Comparison of ENCODE assay signal across 23 cellular contexts in the genomic region with DNA sequence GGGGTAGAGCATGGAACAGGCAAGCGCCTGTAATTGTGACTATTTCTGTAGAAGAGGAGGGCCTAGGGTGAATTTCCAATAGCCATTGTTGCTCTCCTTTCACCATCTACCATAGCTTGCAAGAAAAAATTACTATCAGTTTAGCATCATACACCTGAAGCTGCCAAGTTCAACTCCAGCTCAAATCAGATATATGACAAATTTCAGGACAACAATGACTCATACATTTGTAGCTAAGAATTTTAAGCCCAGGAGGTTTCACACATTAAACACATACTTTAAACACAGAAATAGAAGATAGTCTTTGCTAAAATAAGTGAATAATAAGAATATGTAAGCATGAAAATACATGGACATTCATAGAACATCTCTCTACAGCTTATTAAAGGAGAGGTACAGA.
"Had no signal": no experiment of that assay in that cellular context is flagged by ENCODE, and none has a peak within 500 bp of the region (broad histone marks: within the 10 kb centered on the region; RNA-seq: fewer than 3 reads in every experiment).

No MANE protein-coding gene starts in this region.

- FAIRE-seq: RCC 7860 had no signal

- H3K27me3 ChIP-seq: adrenal gland had no signal

- H3K4me3 ChIP-seq: adrenal gland had no signal

- H3K4me3 Mint-ChIP-seq: activated CD4-positive, alpha-beta memory T cell treated with anti-CD3 and anti-CD28 coated beads for 36 hours; activated CD4-positive, alpha-beta T cell treated with anti-CD3 and anti-CD28 coated beads, Interleukin-2, amount 10 ng/mL, durations not matched to agents 7 days and 5 days; activated naive CD8-positive, alpha-beta T cell treated with anti-CD3 and anti-CD28 coated beads, Interleukin-2, amount 10 ng/mL, durations not matched to agents 7 days and 5 days; T-helper 17 cell; WTC11 had no signal

- H3K9me3 ChIP-seq: adrenal gland had no signal

- H3K36me3 ChIP-seq: adrenal gland had no signal

- H3K9me3 Mint-ChIP-seq: activated CD4-positive, alpha-beta memory T cell treated with anti-CD3 and anti-CD28 coated beads for 36 hours; activated CD4-positive, alpha-beta T cell treated with anti-CD3 and anti-CD28 coated beads, Interleukin-2, amount 10 ng/mL, durations not matched to agents 7 days and 5 days; activated naive CD8-positive, alpha-beta T cell treated with anti-CD3 and anti-CD28 coated beads, Interleukin-2, amount 10 ng/mL, durations not matched to agents 7 days and 5 days had no signal

- H3K4me1 ChIP-seq: adrenal gland had no signal

- H3K4me1 Mint-ChIP-seq: activated CD4-positive, alpha-beta T cell treated with anti-CD3 and anti-CD28 coated beads, Interleukin-2, amount 10 ng/mL, durations not matched to agents 7 days and 5 days; activated naive CD8-positive, alpha-beta T cell treated with anti-CD3 and anti-CD28 coated beads, Interleukin-2, amount 10 ng/mL, durations not matched to agents 7 days and 5 days; WTC11 had no signal

- H3K9ac ChIP-seq: KMS-11 had no signal

- H3K27ac Mint-ChIP-seq: activated CD4-positive, alpha-beta memory T cell treated with anti-CD3 and anti-CD28 coated beads for 36 hours; activated CD4-positive, alpha-beta T cell treated with anti-CD3 and anti-CD28 coated beads, Interleukin-2, amount 10 ng/mL, durations not matched to agents 7 days and 5 days; activated naive CD8-positive, alpha-beta T cell treated with anti-CD3 and anti-CD28 coated beads, Interleukin-2, amount 10 ng/mL, durations not matched to agents 7 days and 5 days; T-helper 17 cell; WTC11 had no signal

- H3K36me3 Mint-ChIP-seq: activated CD4-positive, alpha-beta memory T cell treated with anti-CD3 and anti-CD28 coated beads for 36 hours; activated naive CD8-positive, alpha-beta T cell treated with anti-CD3 and anti-CD28 coated beads, Interleukin-2, amount 10 ng/mL, durations not matched to agents 7 days and 5 days had no signal

- H3K27ac ChIP-seq: adrenal gland, KMS-11 had no signal

- H3K4me2 ChIP-seq: KMS-11 had no signal

- ATAC-seq: T-helper 17 cell, WTC11 had no signal

- DNase-seq: activated CD4-positive, alpha-beta memory T cell treated with anti-CD3 and anti-CD28 coated beads for 36 hours; activated CD4-positive, alpha-beta T cell treated with anti-CD3 and anti-CD28 coated beads, Interleukin-2, amount 10 ng/mL, durations not matched to agents 7 days and 5 days; activated CD4-positive, CD25-positive, alpha-beta regulatory T cell treated with anti-CD3 and anti-CD28 coated beads, Interleukin-2, amount 50 U/mL, for 72 hours; activated CD8-positive, alpha-beta memory T cell treated with anti-CD3 and anti-CD28 coated beads for 24 hours; activated naive CD4-positive, alpha-beta T cell treated with anti-CD3 and anti-CD28 coated beads, Interleukin-2, amount 50 U/mL, for 16 hours; activated naive CD8-positive, alpha-beta T cell treated with anti-CD3 and anti-CD28 coated beads, Interleukin-2, amount 10 ng/mL, durations not matched to agents 7 days and 5 days; activated T-cell treated with anti-CD3 and anti-CD28 coated beads, Interleukin-2, amount 50 U/mL, for 48 hours; adrenal gland; anterior cingulate cortex; central memory CD4-positive, alpha-beta T cell; MM.1S; NCI-H1105 treated with DMSO at 0.1 percent for 48 hours; NCI-H146; NCI-H187 treated with DMSO at 0.1 percent for 48 hours; NCI-H2081 treated with DMSO at 0.1 percent for 48 hours; NCI-H446; NCI-H524; SHP77 treated with DMSO at 0.1 percent for 48 hours; T-helper 17 cell; T-helper 9 cell had no signal
